In the genomic region with DNA sequence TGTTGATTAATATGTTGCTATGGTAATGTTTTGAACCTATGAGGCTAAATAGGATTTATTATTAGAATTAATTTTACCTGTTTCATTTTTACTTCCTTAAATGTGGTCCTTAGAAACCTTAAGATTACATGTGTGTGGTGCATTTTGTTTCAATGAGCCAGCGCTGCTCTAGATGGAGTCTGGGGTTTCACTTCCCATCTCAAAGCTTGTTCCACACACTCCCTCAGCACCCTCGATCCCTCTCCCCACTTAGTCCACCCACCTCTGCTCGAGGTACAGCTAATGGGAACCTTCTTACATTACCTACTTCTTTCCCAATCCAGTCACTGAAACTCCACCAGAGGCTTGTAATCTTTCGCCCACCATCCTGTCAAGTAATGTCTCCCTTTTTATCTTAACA, we compare ENCODE assay signal across 16 cellular contexts.
A peak's percentile ranks its signal among the peaks of the same experiment; 100 is the strongest.
DNase-seq lines count a peak whose midpoint lies in the region; ATAC-seq and TF ChIP-seq lines count a peak whose summit lies in the region.
"Had no signal": no experiment of that assay in that cellular context is flagged by ENCODE, and none has a peak within 500 bp of the region (broad histone marks: within the 10 kb centered on the region; RNA-seq: fewer than 3 reads in every experiment).

No MANE protein-coding gene starts in this region.

- ATAC-seq in GM19438 (IDR thresholded peaks at IDR 0.05; ENCODE audit: low read depth, unreplicated experiment) = peak; percentile 84
- ATAC-seq in HG02678 (IDR thresholded peaks at IDR 0.05; ENCODE audit: unreplicated experiment) = peak; percentile 82
- ATAC-seq in HG03378 (IDR thresholded peaks at IDR 0.05; ENCODE audit: unreplicated experiment) = peak; percentile 78

- CTCF ChIA-PET in GM10248 (lab: Yijun Ruan, JAX) = interaction anchor here (1.3 kb wide), 1 partner anchor 18 kb away, joined by 3 read pairs; no protein-coding TSS in a partner anchor

- POLR2A ChIA-PET in GM10248 (lab: Yijun Ruan, JAX) = no interaction called here

- DNase-seq in GM10248 (ENCODE audit: extremely low spot score) (peak; percentile 5), NCI-H2107 treated with DMSO at 0.1 percent for 48 hours (lab: John Stamatoyannopoulos, UW; ENCODE audit: unreplicated experiment) (no peak), GM03348 (ENCODE audit: low spot score) (no peak), mesenteric fat pad (ENCODE audit: low spot score) (no peak)
- DNase-seq in stimulated activated CD4-positive, alpha-beta T cell treated with anti-CD3 and anti-CD28 coated beads, Interleukin-2, amount 100 ng/mL, for 48 hours = no peak
- DNase-seq: 8988T; activated CD4-positive, alpha-beta memory T cell treated with anti-CD3 and anti-CD28 coated beads for 36 hours; effector memory CD4-positive, alpha-beta T cell; foreskin melanocyte; kidney glomerular epithelial cell; NCI-H1417; NCI-H524; stimulated activated CD4-positive, alpha-beta T cell treated with anti-CD3 and anti-CD28 coated beads, Interleukin-15, amount 100 ng/mL, for 24 hours had no signal

- no peak for TF ChIP-seq CTCF in GM10248 (IDR thresholded peaks at IDR 0.05; ENCODE audit: control extremely low read depth, extremely low read depth, low read depth, missing control alignments)
